In the genomic region with DNA sequence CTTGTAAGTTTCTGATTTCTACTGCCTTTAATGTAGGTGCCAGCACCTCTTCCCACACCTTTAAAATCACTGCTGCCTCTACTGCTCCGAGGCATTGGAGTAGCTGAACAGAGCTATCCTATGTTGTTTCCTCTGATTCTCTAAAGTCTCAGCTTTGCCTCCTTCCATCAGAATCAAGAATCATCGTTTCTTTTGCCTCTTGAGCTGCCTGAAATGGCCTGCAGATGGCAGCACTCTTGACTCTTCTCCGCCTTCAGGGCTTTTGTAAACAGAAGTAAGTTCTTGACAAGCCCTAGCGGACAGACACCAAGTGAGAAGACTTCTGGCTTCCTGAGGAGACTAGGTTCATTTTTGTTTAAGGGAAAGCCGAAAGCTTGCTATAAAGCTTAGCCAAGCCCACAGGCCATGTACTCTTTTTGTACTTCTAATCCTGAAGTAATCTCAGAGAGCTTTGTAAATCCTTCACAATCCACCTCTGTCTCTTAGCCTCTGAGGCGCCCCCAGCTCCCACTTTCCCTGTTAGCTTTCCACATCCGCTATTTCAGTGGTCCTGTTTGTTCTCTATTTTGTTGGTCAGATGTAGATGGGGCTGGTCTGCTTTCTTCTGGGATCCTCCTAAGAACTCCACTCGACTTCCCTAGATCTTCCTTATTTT, we compare ENCODE assay signal across 1 cellular context.
TF ChIP-seq lines count a peak whose summit lies in the region.

No MANE protein-coding gene starts in this region.

TF ChIP-seq in HepG2, 621 proteins besides CTCF, POLR2A, EP300 and RAD21 (continued from another document and continues in another):
- TF ChIP-seq, protein P1, sequence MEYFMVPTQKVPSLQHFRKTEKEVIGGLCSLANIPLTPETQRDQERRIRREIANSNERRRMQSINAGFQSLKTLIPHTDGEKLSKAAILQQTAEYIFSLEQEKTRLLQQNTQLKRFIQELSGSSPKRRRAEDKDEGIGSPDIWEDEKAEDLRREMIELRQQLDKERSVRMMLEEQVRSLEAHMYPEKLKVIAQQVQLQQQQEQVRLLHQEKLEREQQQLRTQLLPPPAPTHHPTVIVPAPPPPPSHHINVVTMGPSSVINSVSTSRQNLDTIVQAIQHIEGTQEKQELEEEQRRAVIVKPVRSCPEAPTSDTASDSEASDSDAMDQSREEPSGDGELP (IDR thresholded peaks at IDR 0.05; ENCODE audit: borderline replicate concordance, low read depth), result no peak
- TF ChIP-seq ZNF747 (CRISPR knock-in tag; IDR thresholded peaks at IDR 0.05; ENCODE audit: borderline replicate concordance) (peak; percentile 30; the same call in 1 of the 2 replicates), ZBTB3 (CRISPR knock-in tag; IDR thresholded peaks at IDR 0.05; ENCODE audit: borderline replicate concordance, low read depth) (no peak), CBX5 (CRISPR knock-in tag; IDR thresholded peaks at IDR 0.05; ENCODE audit: borderline replicate concordance) (0 out of 2 replicates have a peak, but pooled peaks have one; percentile 40), ZNF605 (CRISPR knock-in tag; IDR thresholded peaks at IDR 0.05) (peak; percentile 59; the same call in 1 of the 2 replicates), ETV5 (CRISPR knock-in tag; IDR thresholded peaks at IDR 0.05; ENCODE audit: borderline replicate concordance) (peak; percentile 40; the same call in 1 of the 2 replicates), ZUFSP (CRISPR knock-in tag; IDR thresholded peaks at IDR 0.05; ENCODE audit: borderline replicate concordance) (no peak), ZNF737 (CRISPR knock-in tag; IDR thresholded peaks at IDR 0.05; ENCODE audit: borderline replicate concordance) (no peak), ZKSCAN8 (CRISPR knock-in tag; IDR thresholded peaks at IDR 0.05; ENCODE audit: borderline replicate concordance) (no peak), ZNF781 (CRISPR knock-in tag; IDR thresholded peaks at IDR 0.05; ENCODE audit: borderline replicate concordance, not compliant biosample characterization) (peak; percentile 28), ZFY (CRISPR knock-in tag; IDR thresholded peaks at IDR 0.05) (no peak), DMTF1 (CRISPR knock-in tag; IDR thresholded peaks at IDR 0.05) (no peak), GMEB1 (CRISPR knock-in tag; IDR thresholded peaks at IDR 0.05; ENCODE audit: borderline replicate concordance) (peak; percentile 29; the same call in 1 of the 2 replicates), ZFP41 (CRISPR knock-in tag; IDR thresholded peaks at IDR 0.05; ENCODE audit: borderline replicate concordance) (no peak), STAT5B (CRISPR knock-in tag; IDR thresholded peaks at IDR 0.05) (no peak), NFRKB (IDR thresholded peaks at IDR 0.05) (no peak), RBFOX2 (IDR thresholded peaks at IDR 0.05; ENCODE audit: low read depth, low read length) (no peak), ZNF382 (CRISPR knock-in tag; IDR thresholded peaks at IDR 0.05; ENCODE audit: borderline replicate concordance) (no peak), TBP (CRISPR knock-in tag; IDR thresholded peaks at IDR 0.05) (no peak), RXRB (CRISPR knock-in tag; IDR thresholded peaks at IDR 0.05; ENCODE audit: borderline replicate concordance) (peak; percentile 32; the same call in 1 of the 2 replicates), ZNF431 (CRISPR knock-in tag; IDR thresholded peaks at IDR 0.05; ENCODE audit: borderline replicate concordance, low read depth) (no peak), KDM5A (IDR thresholded peaks at IDR 0.05; ENCODE audit: borderline replicate concordance, low read length) (no peak), KDM2A (CRISPR knock-in tag; IDR thresholded peaks at IDR 0.05; ENCODE audit: borderline replicate concordance, low read depth) (no peak), GPN1 (CRISPR knock-in tag; IDR thresholded peaks at IDR 0.05; ENCODE audit: borderline replicate concordance) (no peak), ZNF746 (CRISPR knock-in tag; IDR thresholded peaks at IDR 0.05) (no peak), MEF2D (CRISPR knock-in tag; IDR thresholded peaks at IDR 0.05) (no peak), AKAP8 (CRISPR knock-in tag; IDR thresholded peaks at IDR 0.05) (no peak), NFAT5 (CRISPR knock-in tag; IDR thresholded peaks at IDR 0.05) (no peak), ZNF556 (CRISPR knock-in tag; IDR thresholded peaks at IDR 0.05; ENCODE audit: borderline replicate concordance) (no peak), SP5 (CRISPR knock-in tag; IDR thresholded peaks at IDR 0.05; ENCODE audit: borderline replicate concordance, low read depth) (peak; percentile 54; the same call in 1 of the 2 replicates), EED (CRISPR knock-in tag; IDR thresholded peaks at IDR 0.05) (no peak), HDAC2 (CRISPR knock-in tag; IDR thresholded peaks at IDR 0.05) (peak; percentile 44; the same call in 1 of the 2 replicates), SNRNP70 (IDR thresholded peaks at IDR 0.05; ENCODE audit: low read depth, low read length) (no peak)
- TF ChIP-seq, protein P2, sequence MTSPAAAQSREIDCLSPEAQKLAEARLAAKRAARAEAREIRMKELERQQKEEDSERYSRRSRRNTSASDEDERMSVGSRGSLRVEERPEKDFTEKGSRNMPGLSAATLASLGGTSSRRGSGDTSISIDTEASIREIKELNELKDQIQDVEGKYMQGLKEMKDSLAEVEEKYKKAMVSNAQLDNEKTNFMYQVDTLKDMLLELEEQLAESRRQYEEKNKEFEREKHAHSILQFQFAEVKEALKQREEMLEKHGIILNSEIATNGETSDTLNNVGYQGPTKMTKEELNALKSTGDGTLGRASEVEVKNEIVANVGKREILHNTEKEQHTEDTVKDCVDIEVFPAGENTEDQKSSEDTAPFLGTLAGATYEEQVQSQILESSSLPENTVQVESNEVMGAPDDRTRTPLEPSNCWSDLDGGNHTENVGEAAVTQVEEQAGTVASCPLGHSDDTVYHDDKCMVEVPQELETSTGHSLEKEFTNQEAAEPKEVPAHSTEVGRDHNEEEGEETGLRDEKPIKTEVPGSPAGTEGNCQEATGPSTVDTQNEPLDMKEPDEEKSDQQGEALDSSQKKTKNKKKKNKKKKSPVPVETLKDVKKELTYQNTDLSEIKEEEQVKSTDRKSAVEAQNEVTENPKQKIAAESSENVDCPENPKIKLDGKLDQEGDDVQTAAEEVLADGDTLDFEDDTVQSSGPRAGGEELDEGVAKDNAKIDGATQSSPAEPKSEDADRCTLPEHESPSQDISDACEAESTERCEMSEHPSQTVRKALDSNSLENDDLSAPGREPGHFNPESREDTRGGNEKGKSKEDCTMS (CRISPR knock-in tag; conservative IDR thresholded peaks at IDR 0.05), result no peak
- TF ChIP-seq, protein P3, sequence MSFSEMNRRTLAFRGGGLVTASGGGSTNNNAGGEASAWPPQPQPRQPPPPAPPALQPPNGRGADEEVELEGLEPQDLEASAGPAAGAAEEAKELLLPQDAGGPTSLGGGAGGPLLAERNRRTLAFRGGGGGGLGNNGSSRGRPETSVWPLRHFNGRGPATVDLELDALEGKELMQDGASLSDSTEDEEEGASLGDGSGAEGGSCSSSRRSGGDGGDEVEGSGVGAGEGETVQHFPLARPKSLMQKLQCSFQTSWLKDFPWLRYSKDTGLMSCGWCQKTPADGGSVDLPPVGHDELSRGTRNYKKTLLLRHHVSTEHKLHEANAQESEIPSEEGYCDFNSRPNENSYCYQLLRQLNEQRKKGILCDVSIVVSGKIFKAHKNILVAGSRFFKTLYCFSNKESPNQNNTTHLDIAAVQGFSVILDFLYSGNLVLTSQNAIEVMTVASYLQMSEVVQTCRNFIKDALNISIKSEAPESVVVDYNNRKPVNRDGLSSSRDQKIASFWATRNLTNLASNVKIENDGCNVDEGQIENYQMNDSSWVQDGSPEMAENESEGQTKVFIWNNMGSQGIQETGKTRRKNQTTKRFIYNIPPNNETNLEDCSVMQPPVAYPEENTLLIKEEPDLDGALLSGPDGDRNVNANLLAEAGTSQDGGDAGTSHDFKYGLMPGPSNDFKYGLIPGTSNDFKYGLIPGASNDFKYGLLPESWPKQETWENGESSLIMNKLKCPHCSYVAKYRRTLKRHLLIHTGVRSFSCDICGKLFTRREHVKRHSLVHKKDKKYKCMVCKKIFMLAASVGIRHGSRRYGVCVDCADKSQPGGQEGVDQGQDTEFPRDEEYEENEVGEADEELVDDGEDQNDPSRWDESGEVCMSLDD (CRISPR knock-in tag; IDR thresholded peaks at IDR 0.05; ENCODE audit: borderline replicate concordance), result no peak
- TF ChIP-seq, protein P4, sequence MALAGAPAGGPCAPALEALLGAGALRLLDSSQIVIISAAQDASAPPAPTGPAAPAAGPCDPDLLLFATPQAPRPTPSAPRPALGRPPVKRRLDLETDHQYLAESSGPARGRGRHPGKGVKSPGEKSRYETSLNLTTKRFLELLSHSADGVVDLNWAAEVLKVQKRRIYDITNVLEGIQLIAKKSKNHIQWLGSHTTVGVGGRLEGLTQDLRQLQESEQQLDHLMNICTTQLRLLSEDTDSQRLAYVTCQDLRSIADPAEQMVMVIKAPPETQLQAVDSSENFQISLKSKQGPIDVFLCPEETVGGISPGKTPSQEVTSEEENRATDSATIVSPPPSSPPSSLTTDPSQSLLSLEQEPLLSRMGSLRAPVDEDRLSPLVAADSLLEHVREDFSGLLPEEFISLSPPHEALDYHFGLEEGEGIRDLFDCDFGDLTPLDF (CRISPR knock-in tag; IDR thresholded peaks at IDR 0.05), result no peak
- TF ChIP-seq, protein P5, sequence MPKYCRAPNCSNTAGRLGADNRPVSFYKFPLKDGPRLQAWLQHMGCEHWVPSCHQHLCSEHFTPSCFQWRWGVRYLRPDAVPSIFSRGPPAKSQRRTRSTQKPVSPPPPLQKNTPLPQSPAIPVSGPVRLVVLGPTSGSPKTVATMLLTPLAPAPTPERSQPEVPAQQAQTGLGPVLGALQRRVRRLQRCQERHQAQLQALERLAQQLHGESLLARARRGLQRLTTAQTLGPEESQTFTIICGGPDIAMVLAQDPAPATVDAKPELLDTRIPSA (CRISPR knock-in tag; IDR thresholded peaks at IDR 0.05; ENCODE audit: borderline replicate concordance), result no peak
